Comparison of ENCODE assay signal across 21 cellular contexts in the genomic region with DNA sequence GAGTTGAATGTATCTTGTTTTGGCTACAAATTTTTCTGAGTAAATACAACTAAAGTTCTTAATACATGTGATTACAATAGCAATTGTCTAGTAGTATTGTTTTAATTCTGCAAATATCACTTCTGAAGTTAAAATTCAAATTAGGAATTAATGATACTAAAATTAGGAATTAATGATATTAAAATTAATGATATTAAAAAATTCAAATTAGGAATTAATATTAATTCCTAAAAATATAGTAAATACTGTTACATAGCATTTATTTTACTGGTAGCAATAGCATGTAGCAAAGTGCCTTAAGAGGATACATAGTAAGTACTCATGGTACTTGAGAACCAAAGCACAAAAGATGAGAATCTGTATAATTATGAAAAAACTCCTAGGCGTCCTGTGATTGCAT.
"Had no signal": no experiment of that assay in that cellular context is flagged by ENCODE, and none has a peak within 500 bp of the region (broad histone marks: within the 10 kb centered on the region; RNA-seq: fewer than 3 reads in every experiment).

No MANE protein-coding gene starts in this region.

- H3K9me3 ChIP-seq: MG63, SK-N-SH had no signal

- H3K27ac ChIP-seq: RWPE1 had no signal

- H3K4me3 ChIP-seq: MG63 had no signal

- DNase-seq: Karpas-422, KG1, MG63, NCI-H1092, NCI-H1105 treated with DMSO at 0.1 percent for 48 hours, NCI-H1417 treated with DMSO at 0.1 percent for 48 hours, NCI-H187, NCI-H2029, NCI-H2081 treated with DMSO at 0.1 percent for 48 hours, NCI-H2171, NCI-H226, NCI-H446, NCI-H510A, NCI-H524 treated with DMSO at 0.1 percent for 48 hours, NCI-H69, NCI-H774, SHP77, SK-N-SH, SW 1271 had no signal

- H3K36me3 ChIP-seq: MG63 had no signal

- FAIRE-seq: RCC 7860 had no signal

- H3K27me3 ChIP-seq: MG63 had no signal
